12 cellular contexts compared by ENCODE assay signal in the genomic region with DNA sequence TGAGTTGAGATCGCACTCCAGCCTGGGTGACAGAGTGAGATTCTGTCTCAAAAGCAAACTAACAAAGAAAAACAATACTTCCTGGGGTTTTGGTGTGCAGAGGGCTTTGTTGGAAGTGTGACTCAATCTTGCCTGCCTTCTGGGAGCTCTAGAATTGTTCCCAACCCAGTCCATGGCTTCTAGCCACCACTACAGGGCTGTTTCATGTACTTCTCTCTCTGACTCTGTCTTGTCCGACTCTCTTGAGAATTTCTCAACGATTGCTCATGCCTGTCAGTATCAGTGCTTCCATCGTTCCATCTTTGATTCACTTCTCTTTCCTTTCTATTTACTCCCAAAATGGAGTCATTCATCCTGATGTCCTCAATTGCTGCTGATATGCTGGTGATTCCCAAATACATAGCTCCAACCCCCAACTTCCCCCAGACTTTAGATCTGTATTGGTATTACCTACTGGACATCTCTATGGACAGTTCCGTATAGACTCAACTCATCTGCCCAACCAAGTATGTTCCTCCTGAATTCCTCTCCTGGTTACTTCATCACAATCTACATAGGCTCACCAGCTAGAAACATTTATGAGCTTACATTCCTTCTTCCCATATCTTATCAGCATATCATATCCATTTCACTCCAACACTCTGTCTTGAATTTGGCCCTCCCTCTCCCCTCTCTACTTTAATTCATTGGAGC. TPM values are rescaled to one million over a fixed set of nuclear protein-coding genes. Genes with fewer than 3 reads are reported as not detected.
DNase-seq lines count a peak whose midpoint lies in the region; TF ChIP-seq lines count a peak whose summit lies in the region.
"Had no signal": no experiment of that assay in that cellular context is flagged by ENCODE, and none has a peak within 500 bp of the region (broad histone marks: within the 10 kb centered on the region; RNA-seq: fewer than 3 reads in every experiment).

No MANE protein-coding gene starts in this region.

- peak overlapping the region; percentile 52 for H3K4me3 ChIP-seq in ACC112 (ENCODE audit: low read depth, low read length)
- H3K4me3 ChIP-seq in cardiac fibroblast (replicated peaks in 1 of 2; ENCODE audit: low read depth in 2 of 2, low read length in 2 of 2), result no peak overlapping the region
- H3K4me3 ChIP-seq in mesenchymal stem cell (ENCODE audit: insufficient read depth in 1 of 2, low read depth in 1 of 2, low read length in 2 of 2), result peak overlapping the region in 1 of 2 experiments; percentile 3
- H3K4me3 ChIP-seq: BLaER1 had no signal

- H2BK15ac ChIP-seq in mesenchymal stem cell (ENCODE audit: low read depth, poor library complexity, severe bottlenecking), result no peak overlapping the region

- DNase-seq in GOT3 (lab: John Stamatoyannopoulos, UW) (peak; percentile 45), cardiac fibroblast (ENCODE audit: low read depth in 2 of 2) (peak; percentile 83 to 98), mesenchymal stem cell (peak; percentile 48), inferior parietal cortex (ENCODE audit: extremely low spot score) (no peak), HK-2 (ENCODE audit: unreplicated experiment) (no peak), NCI-H526 treated with DMSO at 0.1 percent for 48 hours (lab: John Stamatoyannopoulos, UW) (no peak)
- no peak for DNase-seq in stimulated activated CD4-positive, alpha-beta T cell treated with anti-CD3 and anti-CD28 coated beads, Interleukin-1b, Interleukin-23, amount 100 ng/mL, for 48 hours
- DNase-seq: activated CD8-positive, alpha-beta memory T cell treated with anti-CD3 and anti-CD28 coated beads, Interleukin-2, amount 50 U/mL, for 48 hours; islet precursor cell; MV-4-11 had no signal

- peak overlapping the region; percentile 11 for H2AK5ac ChIP-seq in mesenchymal stem cell (ENCODE audit: low read length, severe bottlenecking)

- H3K23ac ChIP-seq in mesenchymal stem cell (ENCODE audit: low read length in 2 of 2), result no peak overlapping the region

- H2AFZ ChIP-seq in ACC112 (ENCODE audit: low read length, unreplicated experiment) (no peak overlapping the region), mesenchymal stem cell (ENCODE audit: low read depth, low read length) (no peak overlapping the region)

- H3K36me3 ChIP-seq in ACC112 (ENCODE audit: insufficient read depth, low read length), result peaks cover 15% of the 10 kb centered on the region; the same call in 1 of the 2 replicates
- H3K36me3 ChIP-seq in mesenchymal stem cell (ENCODE audit: control insufficient read depth in 1 of 2, insufficient read depth in 2 of 2, low read depth in 1 of 2, low read length in 2 of 2), result peaks cover 34 to 44% of the 10 kb centered on the region in 2 experiments

- peak overlapping the region; percentile 84 for H3K27ac ChIP-seq in ACC112 (ENCODE audit: low read depth, low read length)
- peak overlapping the region; percentile 54 for H3K27ac ChIP-seq in mesenchymal stem cell (ENCODE audit: low read length, poor library complexity, severe bottlenecking)

- no peak overlapping the region for H3K4me2 ChIP-seq in mesenchymal stem cell (ENCODE audit: low read length, poor library complexity, severe bottlenecking)
- H3K4me2 ChIP-seq: BLaER1 had no signal

- WGBS in mesenchymal stem cell, result 84% methylated on average over 5 of the region's 5 CpGs

- H3K79me1 ChIP-seq in mesenchymal stem cell (replicated peaks; ENCODE audit: low read length, poor library complexity, severe bottlenecking), result peaks cover 24% of the 10 kb centered on the region

- TF ChIP-seq CTCF in cardiac fibroblast (IDR thresholded peaks at IDR 0.05; ENCODE audit: low read depth, low read length), result no peak

- no peak overlapping the region for H3K4ac ChIP-seq in mesenchymal stem cell (ENCODE audit: low read depth in 1 of 2, low read length in 2 of 2)

- no peak overlapping the region for H2BK120ac ChIP-seq in mesenchymal stem cell (ENCODE audit: low read depth, low read length)

- no peak overlapping the region for H3K14ac ChIP-seq in mesenchymal stem cell (ENCODE audit: low read length in 2 of 2)

- peak overlapping the region; percentile 45 for H3K9ac ChIP-seq in mesenchymal stem cell (ENCODE audit: low read length)
- H3K9ac ChIP-seq: BLaER1 had no signal

- H3K18ac ChIP-seq in mesenchymal stem cell (ENCODE audit: low read depth in 1 of 2, low read length in 2 of 2), result no peak overlapping the region

- no peaks in the 10 kb centered on the region for H3K27me3 ChIP-seq in ACC112 (ENCODE audit: insufficient read depth, low read length)
- no peaks in the 10 kb centered on the region for H3K27me3 ChIP-seq in mesenchymal stem cell (ENCODE audit: control insufficient read depth in 1 of 2, insufficient read depth in 1 of 2, low read length in 2 of 2)
- H3K27me3 ChIP-seq: BLaER1 had no signal

- H2BK12ac ChIP-seq in mesenchymal stem cell (ENCODE audit: low read length in 2 of 2), result no peak overlapping the region

- H3K4me1 ChIP-seq in ACC112 (ENCODE audit: control insufficient read depth, insufficient read depth, low read length, unreplicated experiment) (peaks cover 63% of the 10 kb centered on the region), mesenchymal stem cell (ENCODE audit: control insufficient read depth, insufficient read depth, low read depth, low read length) (peaks cover 40% of the 10 kb centered on the region)

- H4K8ac ChIP-seq in mesenchymal stem cell (ENCODE audit: low read length), result no peak overlapping the region

- no peak overlapping the region for H2BK5ac ChIP-seq in mesenchymal stem cell (ENCODE audit: low read depth, low read length, poor library complexity, severe bottlenecking)

- H3K9me3 ChIP-seq in mesenchymal stem cell (ENCODE audit: control insufficient read depth, low read length), result no peaks in the 10 kb centered on the region
- H3K9me3 ChIP-seq: BLaER1 had no signal

- no peak overlapping the region for H4K91ac ChIP-seq in mesenchymal stem cell (ENCODE audit: low read length)

- peaks cover 31% of the 10 kb centered on the region for H3K79me2 ChIP-seq in ACC112 (ENCODE audit: control insufficient read depth, insufficient read depth, low read length, unreplicated experiment)

RNA-seq across cellular contexts. Expression of a gene that starts 1.8 kb away (rescaled TPM):
- polyA plus RNA-seq in mesenchymal stem cell (2013, experiment 1 of 2), result 465 TPM
- polyA plus RNA-seq in mesenchymal stem cell (2013, experiment 2 of 2), result 472 TPM

RNA-seq across cellular contexts. Expression of a gene that starts 13.2 kb away (rescaled TPM):
- 24.1 TPM for polyA plus RNA-seq in mesenchymal stem cell (2013, experiment 1 of 2)
- 23.9 TPM for polyA plus RNA-seq in mesenchymal stem cell (2013, experiment 2 of 2)

RNA-seq across cellular contexts. Expression of a gene that starts 17.6 kb away (rescaled TPM):
- polyA plus RNA-seq in mesenchymal stem cell (2013, experiment 1 of 2), result 67.6 TPM
- polyA plus RNA-seq in mesenchymal stem cell (2013, experiment 2 of 2), result 65.3 TPM

RNA-seq across cellular contexts. Expression of a gene that starts 37.7 kb away (rescaled TPM):
- 22.7 TPM for polyA plus RNA-seq in mesenchymal stem cell (2013, experiment 1 of 2)
- 22.7 TPM for polyA plus RNA-seq in mesenchymal stem cell (2013, experiment 2 of 2)

RNA-seq across cellular contexts. Expression of a gene that starts 56.6 kb away (rescaled TPM):
- not detected for polyA plus RNA-seq in mesenchymal stem cell (2013, experiment 1 of 2)
- not detected for polyA plus RNA-seq in mesenchymal stem cell (2013, experiment 2 of 2)

Comparison
In these comparisons a context has a peak if more than half of its experiments do, and no peak if none do; other contexts are left out.
1. DNase-seq: peak in GOT3 (single experiment), cardiac fibroblast (2 of 2) and mesenchymal stem cell (single experiment); none in inferior parietal cortex (single experiment), stimulated activated CD4-positive, alpha-beta T cell treated with anti-CD3 and anti-CD28 coated beads, Interleukin-1b, Interleukin-23, amount 100 ng/mL, for 48 hours (single experiment), HK-2 (single experiment) and NCI-H526 treated with DMSO at 0.1 percent for 48 hours (single experiment).